In genomic region chr1:200916681-200917080, GRCh38 we compare ENCODE assay signal across 31 cellular contexts. TPM values are rescaled to one million over a fixed set of nuclear protein-coding genes. Genes with fewer than 3 reads are reported as not detected.
DNase-seq lines count a peak whose midpoint lies in the region; ATAC-seq, FAIRE-seq and TF ChIP-seq lines count a peak whose summit lies in the region.
"Had no signal": no experiment of that assay in that cellular context is flagged by ENCODE, and none has a peak within 500 bp of the region (broad histone marks: within the 10 kb centered on the region; RNA-seq: fewer than 3 reads in every experiment).

No MANE protein-coding gene starts in this region.

- FAIRE-seq in small intestine (lab: Jason Lieb, UNC): no peak

- intact Hi-C loops in Calu3 (cut with micrococcal nuclease; ENCODE audit: unreplicated experiment) (no loop called here), left colon (cut with DNase I, micrococcal nuclease) (no loop called here)

- WGBS in small intestine, 3 donors: 57 to 69% (median 58%) methylated on average over 11 of the region's 11 CpGs

- CTCF ChIA-PET in Calu3 (lab: Charles Lee): no interaction called here

- peak overlapping the region; percentile 65 for H3K27ac Mint-ChIP-seq in Calu3 (ENCODE audit: unreplicated experiment)
- H3K27ac Mint-ChIP-seq: activated CD8-positive, alpha-beta T cell treated with anti-CD3 and anti-CD28 coated beads for 36 hours; CD4-positive, alpha-beta memory T cell had no signal

- H3K27ac ChIP-seq in Peyer's patch: peak overlapping the region in 2 of 4 donors; percentile 57 to 59
- peak overlapping the region; percentile 34 to 45 for H3K27ac ChIP-seq in small intestine (ENCODE audit: low read depth in 1 of 2, low read length in 1 of 2)
- H3K27ac ChIP-seq: body of pancreas, foreskin keratinocyte, heart right ventricle, left lung, thyroid gland had no signal

- peaks cover 7% of the 10 kb centered on the region for H3K4me1 Mint-ChIP-seq in Calu3 (ENCODE audit: low read depth, unreplicated experiment)
- H3K4me1 Mint-ChIP-seq: CD4-positive, alpha-beta memory T cell; nephron had no signal

- peaks cover 0 to 21% (median 1%) of the 10 kb centered on the region in 4 donors for H3K4me1 ChIP-seq in Peyer's patch
- H3K4me1 ChIP-seq in small intestine (ENCODE audit: control insufficient read depth in 2 of 2, insufficient read depth in 1 of 2, low read depth in 1 of 2, low read length in 1 of 2): peaks cover 0 to 3% of the 10 kb centered on the region in 2 donors
- H3K4me1 ChIP-seq: body of pancreas, HAP-1, left lung, thyroid gland had no signal

- no peaks in the 10 kb centered on the region for H3K9me3 ChIP-seq in Peyer's patch
- H3K9me3 ChIP-seq in small intestine (ENCODE audit: control insufficient read depth, low read depth): no peaks in the 10 kb centered on the region
- H3K9me3 ChIP-seq: body of pancreas, HAP-1, heart right ventricle, left lung, thyroid gland had no signal

- H3K27me3 Mint-ChIP-seq in Calu3 (ENCODE audit: unreplicated experiment): no peaks in the 10 kb centered on the region
- H3K27me3 Mint-ChIP-seq: activated CD8-positive, alpha-beta T cell treated with anti-CD3 and anti-CD28 coated beads for 36 hours; CD4-positive, alpha-beta memory T cell had no signal

- no TSS peak for BruUV-seq in Calu3 (replicated peaks; lab: Mats Ljungman, UMichigan)

- H3K4me3 Mint-ChIP-seq in Calu3 (ENCODE audit: low read depth, unreplicated experiment): no peak overlapping the region
- H3K4me3 Mint-ChIP-seq: activated CD8-positive, alpha-beta T cell treated with anti-CD3 and anti-CD28 coated beads for 36 hours; CD4-positive, alpha-beta memory T cell; nephron had no signal

- H3K4me3 ChIP-seq in Peyer's patch (no peak overlapping the region), small intestine (ENCODE audit: low read depth in 1 of 2, low read length in 2 of 2) (no peak overlapping the region), foreskin fibroblast (ENCODE audit: low read depth in 1 of 2, low read length in 2 of 2) (no peak overlapping the region)
- H3K4me3 ChIP-seq: body of pancreas, HAP-1, heart right ventricle, left lung, smooth muscle cell, thyroid gland had no signal

- H3K36me3 ChIP-seq in Peyer's patch: peaks cover 0 to 18% (median 0%) of the 10 kb centered on the region in 3 donors
- peaks cover 0 to 6% of the 10 kb centered on the region in 2 donors for H3K36me3 ChIP-seq in small intestine (ENCODE audit: control insufficient read depth in 2 of 2, insufficient read depth in 2 of 2, low read length in 2 of 2)
- H3K36me3 ChIP-seq: HAP-1, heart right ventricle, left lung, thyroid gland had no signal

- no peak for TF ChIP-seq CTCF in Calu3 (IDR thresholded peaks at IDR 0.05; ENCODE audit: unreplicated experiment)
- no peak for TF ChIP-seq CTCF in Peyer's patch (IDR thresholded peaks at IDR 0.05)
- TF ChIP-seq CTCF in omental fat pad (IDR thresholded peaks at IDR 0.05): no peak
- no peak for TF ChIP-seq CTCF in foreskin fibroblast (IDR thresholded peaks at IDR 0.05; ENCODE audit: low read depth, low read length)

- H3K36me3 Mint-ChIP-seq in Calu3 (ENCODE audit: insufficient read depth, unreplicated experiment): peaks cover 57% of the 10 kb centered on the region
- H3K36me3 Mint-ChIP-seq: CD4-positive, alpha-beta memory T cell had no signal

- ATAC-seq in left colon (peak; percentile 13), omental fat pad (ENCODE audit: low FRiP score) (no peak)
- ATAC-seq: activated CD4-positive, CD25-positive, alpha-beta regulatory T cell treated with anti-CD3 and anti-CD28 coated beads, Interleukin-2, amount 50 U/mL, for 24 hours; activated CD8-positive, alpha-beta T cell treated with anti-CD3 and anti-CD28 coated beads for 36 hours had no signal

- no peaks in the 10 kb centered on the region for H3K9me3 Mint-ChIP-seq in Calu3 (ENCODE audit: low read depth, unreplicated experiment)
- H3K9me3 Mint-ChIP-seq: activated CD8-positive, alpha-beta T cell treated with anti-CD3 and anti-CD28 coated beads for 36 hours; CD4-positive, alpha-beta memory T cell; nephron had no signal

- DNase-seq in Calu3 (no peak), Peyer's patch (peak in 2 of 3 donors; percentile 42 to 58), left colon (no peak), small intestine (no peak), omental fat pad (ENCODE audit: low spot score) (no peak), foreskin fibroblast (no peak)
- DNase-seq in activated CD8-positive, alpha-beta memory T cell treated with anti-CD3 and anti-CD28 coated beads for 24 hours: no peak
- no peak for DNase-seq in stimulated activated CD4-positive, alpha-beta T cell treated with anti-CD3 and anti-CD28 coated beads, Interleukin-4, amount 100 ng/mL, for 4 hours
- DNase-seq: activated CD8-positive, alpha-beta T cell treated with anti-CD3 and anti-CD28 coated beads for 36 hours; activated gamma-delta T cell treated with Interleukin-2 at 50 U/mL for 16 hours; body of pancreas; CD4-positive, alpha-beta memory T cell; cerebellar nuclear complex; foreskin keratinocyte; GDM1; heart right ventricle; left lung; midbrain; NCI-H1048; NCI-H187 treated with DMSO at 0.1 percent for 48 hours; NCI-H526 treated with DMSO at 0.1 percent for 48 hours; stimulated activated CD4-positive, alpha-beta T cell treated with anti-CD3 and anti-CD28 coated beads, Interleukin-2, amount 100 ng/mL, for 48 hours; stimulated activated naive CD4-positive, alpha-beta T cell; T-helper 1 cell; thyroid gland had no signal

- H3K27me3 ChIP-seq in Peyer's patch (no peaks in the 10 kb centered on the region), small intestine (ENCODE audit: control insufficient read depth in 2 of 2, insufficient read depth in 2 of 2, low read length in 2 of 2) (no peaks in the 10 kb centered on the region)
- H3K27me3 ChIP-seq: body of pancreas, foreskin keratinocyte, thyroid gland had no signal

- TF ChIP-seq POLR2A in Peyer's patch (IDR thresholded peaks at IDR 0.05): no peak

RNA-seq across cellular contexts. Expression of gene INAVA, which starts 22.0 kb away (rescaled TPM):
- 167 and 175 TPM in 2 replicates for total RNA-seq in Calu3 (2022)
- 100 to 1,000 TPM in 3 of 4 donors, 10 to 100 TPM in 1; 33.8 to 492 (median 332) TPM for total RNA-seq in Peyer's patch
- total RNA-seq in left colon: 100 to 1,000 TPM; 172 to 195 TPM
- polyA plus RNA-seq in small intestine: 100 to 1,000 TPM in 2 of 3 donors, 10 to 100 TPM in 1; 58.7 to 192 (median 165) TPM
- under 1 TPM in 3 of 4 donors, not detected in 1; 0.09 to 0.95 (median 0.12) TPM for total RNA-seq in omental fat pad
- total RNA-seq: activated CD8-positive, alpha-beta T cell treated with anti-CD3 and anti-CD28 coated beads for 36 hours; SK-MEL-5 had no signal

RNA-seq across cellular contexts. Expression of gene GPR25, which starts 43.9 kb away (rescaled TPM):
- total RNA-seq in Calu3 (2022): not detected in 2 replicates
- not detected for total RNA-seq in Peyer's patch
- total RNA-seq in left colon: under 1 TPM in 1 of 2 donors, not detected in 1; 0.64 TPM
- under 1 TPM in 1 of 3 donors, not detected in 2; 0.07 TPM for polyA plus RNA-seq in small intestine
- total RNA-seq in omental fat pad: not detected
- total RNA-seq: epithelial cell of proximal tubule, foreskin keratinocyte, heart right ventricle, SK-MEL-5, smooth muscle cell had no signal
- polyA plus RNA-seq: foreskin keratinocyte, heart right ventricle, smooth muscle cell had no signal

Comparison
In these comparisons a context has a peak if more than half of its experiments do, and no peak if none do; other contexts are left out.
1. DNase-seq: peak in Peyer's patch (2 of 3); none in Calu3 (single experiment), left colon (0 of 2), small intestine (single experiment), omental fat pad (single experiment), activated CD8-positive, alpha-beta memory T cell treated with anti-CD3 and anti-CD28 coated beads for 24 hours (single experiment), stimulated activated CD4-positive, alpha-beta T cell treated with anti-CD3 and anti-CD28 coated beads, Interleukin-4, amount 100 ng/mL, for 4 hours (0 of 2) and foreskin fibroblast (0 of 2).
2. RNA of gene INAVA, which starts 22.0 kb away (total RNA-seq): 33.8 to 492 TPM in Peyer's patch, 172 to 195 TPM in left colon and 167 to 175 TPM in Calu3; 0.09 to 0.95 TPM in omental fat pad; every median in the first group is over 10 times any median in the second.